In the genomic region with DNA sequence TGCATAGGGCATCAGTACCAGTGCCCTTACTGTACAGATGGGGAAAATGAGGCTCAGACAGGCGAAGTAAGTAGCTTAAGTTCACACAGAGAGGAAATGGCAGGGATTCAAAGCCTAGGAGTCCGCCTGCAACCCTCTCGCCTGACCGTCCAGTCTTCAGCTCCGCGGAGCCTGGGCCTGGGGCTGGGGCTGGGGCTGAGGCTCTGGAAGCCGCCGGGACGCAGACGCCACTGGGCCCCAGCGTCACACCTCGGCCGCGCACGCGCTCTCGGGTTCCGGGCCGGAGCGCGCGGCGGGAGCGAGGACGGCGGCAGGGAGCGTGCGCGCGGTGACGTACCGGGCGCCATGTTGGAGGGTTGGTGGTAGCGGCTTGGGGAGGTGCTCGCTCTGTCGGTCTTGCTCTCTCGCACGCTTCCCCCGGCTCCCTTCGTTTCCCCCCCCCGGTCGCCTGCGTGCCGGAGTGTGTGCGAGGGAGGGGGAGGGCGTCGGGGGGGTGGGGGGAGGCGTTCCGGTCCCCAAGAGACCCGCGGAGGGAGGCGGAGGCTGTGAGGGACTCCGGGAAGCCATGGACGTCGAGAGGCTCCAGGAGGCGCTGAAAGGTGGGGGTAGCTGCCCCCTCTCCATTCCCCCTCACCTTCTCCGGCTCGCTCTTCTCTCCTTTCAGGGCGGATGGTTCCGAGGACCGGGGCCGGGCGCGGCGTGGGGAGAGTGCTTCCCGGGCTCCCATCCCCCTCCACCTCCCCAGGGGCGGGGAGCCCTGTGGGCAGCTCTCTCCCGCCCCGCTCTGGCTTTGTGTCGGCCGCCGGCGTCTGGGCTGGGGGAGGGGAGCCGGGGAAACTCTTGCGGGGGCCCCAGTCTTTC, we compare ENCODE assay signal across 8 cellular contexts. TPM values are rescaled to one million over a fixed set of nuclear protein-coding genes. Genes with fewer than 3 reads are reported as not detected.
DNase-seq lines count a peak whose midpoint lies in the region; ATAC-seq and TF ChIP-seq lines count a peak whose summit lies in the region.

A gene with protein sequence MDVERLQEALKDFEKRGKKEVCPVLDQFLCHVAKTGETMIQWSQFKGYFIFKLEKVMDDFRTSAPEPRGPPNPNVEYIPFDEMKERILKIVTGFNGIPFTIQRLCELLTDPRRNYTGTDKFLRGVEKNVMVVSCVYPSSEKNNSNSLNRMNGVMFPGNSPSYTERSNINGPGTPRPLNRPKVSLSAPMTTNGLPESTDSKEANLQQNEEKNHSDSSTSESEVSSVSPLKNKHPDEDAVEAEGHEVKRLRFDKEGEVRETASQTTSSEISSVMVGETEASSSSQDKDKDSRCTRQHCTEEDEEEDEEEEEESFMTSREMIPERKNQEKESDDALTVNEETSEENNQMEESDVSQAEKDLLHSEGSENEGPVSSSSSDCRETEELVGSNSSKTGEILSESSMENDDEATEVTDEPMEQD (plus strand): TSS at position 339 of the 861 bp plus-strand sequence. CDS start 227 bp downstream, at position 566.

- H4K20me1 ChIP-seq in IMR-90 (ENCODE audit: insufficient read depth, low read length) (peaks cover 43% of the 10 kb centered on the region), fibroblast of lung (ENCODE audit: control insufficient read depth, extremely low read depth, insufficient read depth, low read length) (peaks cover 11% of the 10 kb centered on the region)

- intact Hi-C loops in IMR-90 (cut with micrococcal nuclease) (loop anchor here (1.0 to 5.0 kb wide), 5 partner anchors 41 to 109 kb away; a partner anchor contains a TSS), natural killer cell (cut with micrococcal nuclease) (loop anchor here (10.0 kb wide), 2 partner anchors 58 to 552 kb away; a partner anchor contains a TSS)

- H2AK5ac ChIP-seq in IMR-90 (ENCODE audit: low read depth, low read length) = peak within 1 kb of the TSS; percentile 91

- H3K23ac ChIP-seq in IMR-90 (ENCODE audit: low read depth, low read length) = peak within 1 kb of the TSS; percentile 96

- peaks cover 48% of the 10 kb centered on the region for H3K79me2 ChIP-seq in fibroblast of lung (ENCODE audit: control insufficient read depth, insufficient read depth, low read length)

- peaks cover 35 to 38% of the 10 kb centered on the region in 2 donors for H3K4me1 Mint-ChIP-seq in natural killer cell

- H3K36me3 ChIP-seq in IMR-90 (ENCODE audit: control insufficient read depth, insufficient read depth, low read length) = peaks cover 8% of the 10 kb centered on the region
- H3K36me3 ChIP-seq in fibroblast of lung (ENCODE audit: control insufficient read depth, insufficient read depth, low read length) = peaks cover 3% of the 10 kb centered on the region

- H3K9ac ChIP-seq in IMR-90 (ENCODE audit: low read depth, low read length) = peak within 1 kb of the TSS; percentile 98
- peak within 1 kb of the TSS; percentile 92 for H3K9ac ChIP-seq in fibroblast of lung (ENCODE audit: insufficient read depth, low read length)

- H3K4me1 ChIP-seq in IMR-90 (ENCODE audit: control insufficient read depth, insufficient read depth, low read length) (peaks cover 8% of the 10 kb centered on the region), fibroblast of lung (ENCODE audit: control insufficient read depth, extremely low read depth, insufficient read depth, low read length) (peaks cover 2% of the 10 kb centered on the region)

- in situ Hi-C loops in IMR-90 (cut with MboI; ENCODE audit: low sequenced_read_pairs) = no loop called here

- H3K9me1 ChIP-seq in IMR-90 (ENCODE audit: insufficient read depth, low read length) = peaks cover 3% of the 10 kb centered on the region

- no peak for TF ChIP-seq RAD21 in IMR-90 (IDR thresholded peaks at IDR 0.05; ENCODE audit: low read length)

- peak within 1 kb of the TSS; percentile 88 for H3K4me3 Mint-ChIP-seq in natural killer cell

- H3K9me3 ChIP-seq in IMR-90 (ENCODE audit: control insufficient read depth, insufficient read depth, low read length) (no peaks in the 10 kb centered on the region), fibroblast of lung (ENCODE audit: control insufficient read depth, insufficient read depth, low read depth, low read length) (no peaks in the 10 kb centered on the region)

- H3K27me3 Mint-ChIP-seq in natural killer cell (ENCODE audit: low read depth in 2 of 2) = no peaks in the 10 kb centered on the region

- H3K4me2 ChIP-seq in IMR-90 (ENCODE audit: low read depth, low read length) (peak within 1 kb of the TSS; percentile 93), fibroblast of lung (ENCODE audit: extremely low read depth, insufficient read depth, low read length) (peak within 1 kb of the TSS; percentile 96)

- H3K36me3 Mint-ChIP-seq in natural killer cell = no peaks in the 10 kb centered on the region

- peak within 1 kb of the TSS; percentile 38; the same call in 1 of the 2 replicates for H2BK20ac ChIP-seq in IMR-90 (ENCODE audit: low read depth, low read length)

- DNase-seq in DMS79 (lab: John Stamatoyannopoulos, UW) (peak; percentile 32), IMR-90 (peak; percentile 88), RKO (ENCODE audit: low spot score) (peak; percentile 90), fibroblast of lung (ENCODE audit: low read depth in 2 of 2) (peak; percentile 85 to 87), natural killer cell (peak; percentile 93)
- DNase-seq in activated T-helper 1 cell treated with anti-CD3 and anti-CD28 coated beads, Interleukin-2, amount 50 U/mL, for 16 hours (ENCODE audit: low read depth in 1 of 2, low spot score in 1 of 2) = peak; percentile 79 to 88
- DNase-seq in stimulated activated naive CD4-positive, alpha-beta T cell treated with Interleukin-2 at 50 U/mL for 16 hours (lab: John Stamatoyannopoulos, UW) = peak; percentile 90

- peak within 1 kb of the TSS; percentile 98 for H3K4ac ChIP-seq in IMR-90 (ENCODE audit: low read depth, low read length)

- peak within 1 kb of the TSS; percentile 87 for H2BK120ac ChIP-seq in IMR-90 (ENCODE audit: low read depth, low read length)

- H2BK5ac ChIP-seq in IMR-90 (ENCODE audit: low read depth, low read length, poor library complexity, severe bottlenecking) = peak within 1 kb of the TSS; percentile 97

- H3K4me3 ChIP-seq in IMR-90 (ENCODE audit: insufficient read depth, low read depth, low read length) (peak within 1 kb of the TSS; percentile 79), fibroblast of lung (replicated peaks in 1 of 4; ENCODE audit: control extremely low read depth in 1 of 4, insufficient read depth in 1 of 4, low read depth in 3 of 4, low read length in 4 of 4) (peak within 1 kb of the TSS; percentile 76 to 97 (median 90))

- dilution Hi-C loops in IMR-90 (cut with HindIII; ENCODE audit: low sequenced_read_pairs, unreplicated experiment) = no loop called here

- H3K27ac ChIP-seq in IMR-90 (ENCODE audit: insufficient read depth, low read length) (peak within 1 kb of the TSS; percentile 97), fibroblast of lung (ENCODE audit: insufficient read depth, low read length) (peak within 1 kb of the TSS; percentile 82)

- peak within 1 kb of the TSS; percentile 98 to 100 for H4K8ac ChIP-seq in IMR-90 (ENCODE audit: low read depth in 2 of 2, low read length in 2 of 2)

- POLR2A ChIA-PET in IMR-90 (lab: Charles Lee; ENCODE audit: unreplicated experiment) = interaction anchor here (0.6 kb wide), 1 partner anchor 94 kb away, joined by 3 read pairs; no protein-coding TSS in a partner anchor

- peak within 1 kb of the TSS; percentile 91 to 95 for H3K27ac Mint-ChIP-seq in natural killer cell

- peak within 1 kb of the TSS; percentile 96 for H4K91ac ChIP-seq in IMR-90 (ENCODE audit: insufficient read depth, low read depth, low read length)

- H3K56ac ChIP-seq in IMR-90 (ENCODE audit: extremely low read depth, insufficient read depth, low read length) = peak within 1 kb of the TSS; percentile 89

- H2BK15ac ChIP-seq in IMR-90 (ENCODE audit: low read depth, low read length) = peak within 1 kb of the TSS; percentile 33; the same call in 1 of the 3 replicates

- H3K14ac ChIP-seq in IMR-90 (replicated peaks; ENCODE audit: low read depth, low read length) = peak within 1 kb of the TSS; percentile 97

- no TSS peak for BruUV-seq in IMR-90 (replicated peaks; lab: Mats Ljungman, UMichigan)

- H4K5ac ChIP-seq in IMR-90 (ENCODE audit: low read depth, low read length) = peak within 1 kb of the TSS; percentile 99

- ATAC-seq in GM21529 (IDR thresholded peaks at IDR 0.05; ENCODE audit: unreplicated experiment) = peak; percentile 89
- peak; percentile 91 for ATAC-seq in IMR-90 (ENCODE audit: low read depth)
- peak; percentile 86 to 96 (median 89) for ATAC-seq in natural killer cell

- peaks cover 3 to 11% of the 10 kb centered on the region in 2 experiments; a peak in 2 of 4 replicates for H3K79me1 ChIP-seq in IMR-90 (ENCODE audit: low read depth in 1 of 2, low read length in 2 of 2)

- H3K9me3 Mint-ChIP-seq in natural killer cell = no peaks in the 10 kb centered on the region

- CTCF ChIA-PET in IMR-90 (lab: Yijun Ruan, JAX) = interaction anchor here (0.6 kb wide), 1 partner anchor 24 kb away, joined by 3 read pairs; no protein-coding TSS in a partner anchor

- H2AFZ ChIP-seq in IMR-90 (replicated peaks; ENCODE audit: low read length, poor library complexity) (peak within 1 kb of the TSS; percentile 98), fibroblast of lung (ENCODE audit: low read length) (peak within 1 kb of the TSS; percentile 97)

- H3K27me3 ChIP-seq in IMR-90 (ENCODE audit: control insufficient read depth, insufficient read depth, low read length) (no peaks in the 10 kb centered on the region), fibroblast of lung (ENCODE audit: control insufficient read depth, insufficient read depth, low read length) (no peaks in the 10 kb centered on the region)

- peak within 1 kb of the TSS; percentile 88 for H3K18ac ChIP-seq in IMR-90 (ENCODE audit: low read depth, low read length)

- TF ChIP-seq CTCF in IMR-90 (conservative IDR thresholded peaks at IDR 0.05; ENCODE audit: low read depth, low read length) (no peak; the same call in 1 of the 2 replicates), fibroblast of lung (conservative IDR thresholded peaks at IDR 0.05 in 1 of 2, IDR thresholded peaks at IDR 0.05 in 1 of 2; ENCODE audit: low read depth in 1 of 2, low read length in 2 of 2) (no peak), natural killer cell (IDR thresholded peaks at IDR 0.05) (no peak)

- H2AK9ac ChIP-seq in IMR-90 (replicated peaks; ENCODE audit: low read depth, low read length, poor library complexity) = peak within 1 kb of the TSS; percentile 97

- 3% methylated on average over 5 of the region's 75 CpGs; no CpG with 5 or more reads in 1 of the 2 experiments for WGBS in IMR-90 (ENCODE audit: extremely low coverage in 2 of 2, insufficient read length in 1 of 2), 2 experiments

- peak; percentile 84 for TF ChIP-seq POLR2A in IMR-90 (IDR thresholded peaks at IDR 0.05; ENCODE audit: low read depth, low read length)

TF ChIP-seq in IMR-90, 13 proteins besides CTCF, POLR2A, EP300 and RAD21 (continues in another document):
- no peak for TF ChIP-seq SMC3 (IDR thresholded peaks at IDR 0.05; ENCODE audit: low read depth, low read length)

RNA-seq across cellular contexts. Expression of the gene that starts here (rescaled TPM):
- 31.4 and 60.0 TPM in 2 replicates for total RNA-seq in IMR-90 (2012; rRNA removed)
- 11.9 and 13.5 TPM in 2 replicates for polyA plus RNA-seq in IMR-90 (2012; rRNA removed)
- 0.88 and 1.7 TPM in 2 replicates for polyA plus RNA-seq in IMR-90 (2012; cell fraction: cytosol; rRNA removed)
- polyA plus RNA-seq in IMR-90 (2012; cell fraction: nucleus; rRNA removed; ENCODE audit: low replicate concordance) = 0.77 and 14.4 TPM in 2 replicates
- total RNA-seq in fibroblast of lung = 65.6 and 86.5 TPM in 2 replicates
- 26.6 and 35.5 TPM in 2 replicates for polyA plus RNA-seq in fibroblast of lung
- polyA plus RNA-seq in fibroblast of lung (2012) = 25.0 and 32.5 TPM in 2 replicates
- polyA minus RNA-seq in fibroblast of lung (ENCODE audit: low replicate concordance) = 0.26 and 1.1 TPM in 2 replicates
- total RNA-seq in natural killer cell = 10 to 100 TPM; 50.4 to 72.8 (median 60.1) TPM

Comparison
In these comparisons a context has a peak if more than half of its experiments do, and no peak if none do; other contexts are left out.
1. Peak in every context shown above with its lines: DNase-seq, ATAC-seq, H3K4me3 ChIP-seq and H3K27ac ChIP-seq.
2. DNase-seq: peak in every context shown above with its lines; median percentile 93 in natural killer cell; 90 in RKO; 90 in stimulated activated naive CD4-positive, alpha-beta T cell treated with Interleukin-2 at 50 U/mL for 16 hours; 88 in IMR-90; 86 in fibroblast of lung; 84 in activated T-helper 1 cell treated with anti-CD3 and anti-CD28 coated beads, Interleukin-2, amount 50 U/mL, for 16 hours; 32 in DMS79.